8 cellular contexts compared by ENCODE assay signal in genomic region chr1:47333578-47333921, GRCh38. TPM values are rescaled to one million over a fixed set of nuclear protein-coding genes. Genes with fewer than 3 reads are reported as not detected.
DNase-seq lines count a peak whose midpoint lies in the region; ATAC-seq and TF ChIP-seq lines count a peak whose summit lies in the region.

TSS of gene CMPK1 (plus strand) at chr1:47333790. CDS start at chr1:47333946, 156 bp downstream.

- peak; percentile 85 for ATAC-seq in GM18909 (IDR thresholded peaks at IDR 0.05; ENCODE audit: poor library complexity, unreplicated experiment)
- ATAC-seq in HG03159 (IDR thresholded peaks at IDR 0.05; ENCODE audit: unreplicated experiment): peak; percentile 77
- peak; percentile 75 for ATAC-seq in WTC11

- no peaks in the 10 kb centered on the region for H3K9me3 Mint-ChIP-seq in WTC11

- H3K4me3 ChIP-seq in AG09309 (ENCODE audit: control insufficient read depth, low read depth, low read length) (peak within 1 kb of the TSS; percentile 80), cardiac fibroblast (replicated peaks in 1 of 2; ENCODE audit: low read depth in 2 of 2, low read length in 2 of 2) (peak within 1 kb of the TSS; percentile 72 to 94)

- peak; percentile 26 for TF ChIP-seq CTCF in AG09309 (IDR thresholded peaks at IDR 0.05; ENCODE audit: control insufficient read depth, insufficient read depth, low read depth, low read length, missing control alignments)
- no peak for TF ChIP-seq CTCF in WTC11 (IDR thresholded peaks at IDR 0.05)
- TF ChIP-seq CTCF in cardiac fibroblast (IDR thresholded peaks at IDR 0.05; ENCODE audit: low read depth, low read length): peak; percentile 16

- H3K27ac Mint-ChIP-seq in WTC11: peak within 1 kb of the TSS; percentile 90

- H3K36me3 Mint-ChIP-seq in WTC11: no peaks in the 10 kb centered on the region

- POLR2A ChIA-PET in WTC11 (lab: Charles Lee): interaction anchor here (0.5 to 2.3 kb wide), 5 partner anchors 9 to 154 kb away, joined by 3 to 21 read pairs (median 4); partner anchors contain the start of gene STIL

- H3K27me3 Mint-ChIP-seq in WTC11 (ENCODE audit: low read depth): no peaks in the 10 kb centered on the region

- CTCF ChIA-PET in WTC11 (lab: Charles Lee): interaction anchor here (0.6 to 2.6 kb wide), 11 partner anchors 10 to 154 kb away, joined by 3 to 14 read pairs (median 4); partner anchors contain the start of genes FOXD2 and STIL

- DNase-seq in AG09309 (ENCODE audit: low read depth) (peak; percentile 59), NCI-H2227 (lab: John Stamatoyannopoulos, UW; ENCODE audit: unreplicated experiment) (peak; percentile 93), WTC11 (ENCODE audit: low spot score) (peak; percentile 74), cardiac fibroblast (ENCODE audit: low read depth in 2 of 2) (peak; percentile 84 to 91), islet precursor cell (peak; percentile 89)
- DNase-seq in stimulated activated CD4-positive, alpha-beta T cell treated with anti-CD3 and anti-CD28 coated beads, Interleukin-12 subunit alpha, Interleukin-12 subunit beta, amount 100 ng/mL, for 4 hours: peak; percentile 75

- peak within 1 kb of the TSS; percentile 97 for H3K4me3 Mint-ChIP-seq in WTC11

- peaks cover 11% of the 10 kb centered on the region for H3K4me1 Mint-ChIP-seq in WTC11

TF ChIP-seq in WTC11, 78 proteins besides CTCF, POLR2A, EP300 and RAD21:
- no peak for TF ChIP-seq MYBL2 (CRISPR knock-in tag; IDR thresholded peaks at IDR 0.05)
- TF ChIP-seq IRF1 (CRISPR knock-in tag; IDR thresholded peaks at IDR 0.05): no peak
- TF ChIP-seq JAZF1 (CRISPR knock-in tag; IDR thresholded peaks at IDR 0.05): no peak
- TF ChIP-seq, protein P1, sequence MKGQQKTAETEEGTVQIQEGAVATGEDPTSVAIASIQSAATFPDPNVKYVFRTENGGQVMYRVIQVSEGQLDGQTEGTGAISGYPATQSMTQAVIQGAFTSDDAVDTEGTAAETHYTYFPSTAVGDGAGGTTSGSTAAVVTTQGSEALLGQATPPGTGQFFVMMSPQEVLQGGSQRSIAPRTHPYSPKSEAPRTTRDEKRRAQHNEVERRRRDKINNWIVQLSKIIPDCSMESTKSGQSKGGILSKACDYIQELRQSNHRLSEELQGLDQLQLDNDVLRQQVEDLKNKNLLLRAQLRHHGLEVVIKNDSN (CRISPR knock-in tag; IDR thresholded peaks at IDR 0.05): 0 out of 2 replicates have a peak, but pooled peaks have one; percentile 6
- TF ChIP-seq, protein P2, sequence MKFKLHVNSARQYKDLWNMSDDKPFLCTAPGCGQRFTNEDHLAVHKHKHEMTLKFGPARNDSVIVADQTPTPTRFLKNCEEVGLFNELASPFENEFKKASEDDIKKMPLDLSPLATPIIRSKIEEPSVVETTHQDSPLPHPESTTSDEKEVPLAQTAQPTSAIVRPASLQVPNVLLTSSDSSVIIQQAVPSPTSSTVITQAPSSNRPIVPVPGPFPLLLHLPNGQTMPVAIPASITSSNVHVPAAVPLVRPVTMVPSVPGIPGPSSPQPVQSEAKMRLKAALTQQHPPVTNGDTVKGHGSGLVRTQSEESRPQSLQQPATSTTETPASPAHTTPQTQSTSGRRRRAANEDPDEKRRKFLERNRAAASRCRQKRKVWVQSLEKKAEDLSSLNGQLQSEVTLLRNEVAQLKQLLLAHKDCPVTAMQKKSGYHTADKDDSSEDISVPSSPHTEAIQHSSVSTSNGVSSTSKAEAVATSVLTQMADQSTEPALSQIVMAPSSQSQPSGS (CRISPR knock-in tag; IDR thresholded peaks at IDR 0.05; ENCODE audit: borderline replicate concordance, low read depth): no peak

RNA-seq across cellular contexts. Expression of gene CMPK1, which starts in this region (rescaled TPM):
- total RNA-seq in WTC11 (2021): 35.6 to 37.1 TPM (median 36.3 TPM) in 3 replicates

Comparison
In these comparisons a context has a peak if more than half of its experiments do, and no peak if none do; other contexts are left out.
1. Peak in every context shown above with its lines: DNase-seq, ATAC-seq and H3K4me3 ChIP-seq.